12 cellular contexts compared by ENCODE assay signal in the genomic region with DNA sequence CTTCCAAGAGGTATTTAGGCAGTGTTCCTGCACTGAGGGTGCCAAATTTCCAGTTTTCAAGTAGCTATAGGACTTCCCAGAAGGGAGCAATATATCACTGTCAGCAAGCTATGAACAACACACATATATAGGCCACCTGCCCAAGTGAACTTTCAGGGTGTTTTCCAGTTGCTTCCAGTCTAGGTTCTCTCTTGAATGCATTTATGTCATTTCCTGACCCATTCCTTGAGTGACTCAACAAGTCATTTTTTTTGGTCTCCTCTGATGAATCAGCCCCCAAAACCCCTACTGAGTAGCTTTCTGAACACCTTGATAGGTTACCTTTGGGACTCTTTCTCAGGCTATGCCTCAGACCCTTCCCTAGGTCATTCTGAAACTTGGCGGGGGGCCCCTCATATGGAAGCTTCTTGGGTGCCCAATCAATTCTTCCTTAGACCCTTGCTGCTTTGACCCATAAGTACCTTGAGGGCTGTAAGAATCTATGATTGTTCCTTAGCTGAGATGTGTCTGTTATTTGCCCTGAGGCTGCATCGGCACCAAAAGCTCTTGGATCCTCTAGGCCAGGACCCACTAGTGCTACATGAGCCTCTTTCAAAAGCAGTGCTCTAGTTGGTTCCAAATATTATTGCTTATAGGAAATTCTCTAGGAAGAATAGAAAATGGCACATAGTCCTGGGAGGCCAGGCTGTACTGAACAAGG. TPM values are rescaled to one million over a fixed set of nuclear protein-coding genes. Genes with fewer than 3 reads are reported as not detected.
A peak's percentile ranks its signal among the peaks of the same experiment; 100 is the strongest.
DNase-seq lines count a peak whose midpoint lies in the region; ATAC-seq and TF ChIP-seq lines count a peak whose summit lies in the region.
"Had no signal": no experiment of that assay in that cellular context is flagged by ENCODE, and none has a peak within 500 bp of the region (broad histone marks: within the 10 kb centered on the region; RNA-seq: fewer than 3 reads in every experiment).

No MANE protein-coding gene starts in this region.

- no peaks in the 10 kb centered on the region for H3K27me3 ChIP-seq in CD4-positive, CD25-positive, alpha-beta regulatory T cell (ENCODE audit: control insufficient read depth, insufficient read depth, low read length)
- H3K27me3 ChIP-seq in Peyer's patch, result no peaks in the 10 kb centered on the region
- H3K27me3 ChIP-seq: tibial artery had no signal

- in situ Hi-C loops in GM13976 (cut with MboI; ENCODE audit: low sequenced_read_pairs, unreplicated experiment), result no loop called here

- H3K4me3 Mint-ChIP-seq in CD4-positive, CD25-positive, alpha-beta regulatory T cell, result no peak overlapping the region
- no peak overlapping the region for H3K4me3 Mint-ChIP-seq in T-helper 17 cell

- TF ChIP-seq CTCF in GM13976 (IDR thresholded peaks at IDR 0.05; ENCODE audit: borderline replicate concordance, control extremely low read depth, extremely low read depth, insufficient read depth, missing control alignments) (no peak), Peyer's patch (IDR thresholded peaks at IDR 0.05) (no peak)

- no peak for TF ChIP-seq POLR2A in Peyer's patch (IDR thresholded peaks at IDR 0.05)

- no peaks in the 10 kb centered on the region for H3K27me3 Mint-ChIP-seq in CD4-positive, CD25-positive, alpha-beta regulatory T cell
- H3K27me3 Mint-ChIP-seq in T-helper 17 cell, result no peaks in the 10 kb centered on the region

- no peak overlapping the region for H3K27ac ChIP-seq in CD4-positive, CD25-positive, alpha-beta regulatory T cell (ENCODE audit: insufficient read depth, low read length, poor library complexity, severe bottlenecking)
- H3K27ac ChIP-seq in Peyer's patch, result no peak overlapping the region
- H3K27ac ChIP-seq: tibial artery had no signal

- H3K9me3 ChIP-seq in CD4-positive, CD25-positive, alpha-beta regulatory T cell (ENCODE audit: control insufficient read depth in 2 of 2, low read length in 2 of 2), result no peaks in the 10 kb centered on the region
- no peaks in the 10 kb centered on the region for H3K9me3 ChIP-seq in T-helper 17 cell (ENCODE audit: control insufficient read depth, low read length, poor library complexity, severe bottlenecking)
- no peaks in the 10 kb centered on the region for H3K9me3 ChIP-seq in Peyer's patch
- H3K9me3 ChIP-seq: tibial artery had no signal

- no peaks in the 10 kb centered on the region for H3K4me1 ChIP-seq in CD4-positive, CD25-positive, alpha-beta regulatory T cell (ENCODE audit: control insufficient read depth, insufficient read depth, low read length, poor library complexity, severe bottlenecking)
- peaks cover 0 to 9% (median 0%) of the 10 kb centered on the region in 4 donors for H3K4me1 ChIP-seq in Peyer's patch

- no peaks in the 10 kb centered on the region for H3K4me1 Mint-ChIP-seq in CD4-positive, CD25-positive, alpha-beta regulatory T cell
- H3K4me1 Mint-ChIP-seq in T-helper 17 cell, result peaks cover 7% of the 10 kb centered on the region

- no peaks in the 10 kb centered on the region for H3K36me3 ChIP-seq in CD4-positive, CD25-positive, alpha-beta regulatory T cell (ENCODE audit: control insufficient read depth, insufficient read depth, low read length)
- no peaks in the 10 kb centered on the region for H3K36me3 ChIP-seq in Peyer's patch

- H3K36me3 Mint-ChIP-seq in CD4-positive, CD25-positive, alpha-beta regulatory T cell, result peaks cover 7% of the 10 kb centered on the region
- peaks cover 7% of the 10 kb centered on the region for H3K36me3 Mint-ChIP-seq in T-helper 17 cell (ENCODE audit: low read depth)

- no peak overlapping the region for H3K4me3 ChIP-seq in CD4-positive, CD25-positive, alpha-beta regulatory T cell (ENCODE audit: low read depth, low read length)
- H3K4me3 ChIP-seq in Peyer's patch, result no peak overlapping the region
- H3K4me3 ChIP-seq: tibial artery had no signal

- intact Hi-C loops in Right ventricle myocardium inferior (cut with DNase I), result no loop called here

- no peak for DNase-seq in CD4-positive, CD25-positive, alpha-beta regulatory T cell
- DNase-seq in GM13976 (ENCODE audit: low spot score) (peak; percentile 49), T-helper 17 cell (no peak), hepatic stellate cell (ENCODE audit: low spot score) (peak; percentile 4), Right ventricle myocardium inferior (ENCODE audit: missing footprints) (no peak), NCI-H1930 (lab: John Stamatoyannopoulos, UW) (no peak), Peyer's patch (no peak)
- DNase-seq: kidney glomerular epithelial cell, NCI-H1092 treated with DMSO at 0.1 percent for 48 hours, OCI-M1, tibial artery had no signal

- no peaks in the 10 kb centered on the region for H3K9me3 Mint-ChIP-seq in CD4-positive, CD25-positive, alpha-beta regulatory T cell

- H3K27ac Mint-ChIP-seq in CD4-positive, CD25-positive, alpha-beta regulatory T cell, result peak overlapping the region in 1 of 3 donors; percentile 4
- no peak overlapping the region for H3K27ac Mint-ChIP-seq in T-helper 17 cell

- peak; percentile 37 to 47 for ATAC-seq in CD4-positive, CD25-positive, alpha-beta regulatory T cell (ENCODE audit: low read depth in 2 of 2)
- ATAC-seq in T-helper 17 cell, result peak; percentile 44
- no peak for ATAC-seq in GM19397 (IDR thresholded peaks at IDR 0.05; ENCODE audit: unreplicated experiment)
- no peak for ATAC-seq in Right ventricle myocardium inferior

RNA-seq across cellular contexts. Expression of a gene that starts 12.4 kb away (rescaled TPM):
- 2.1 TPM for total RNA-seq in CD4-positive, CD25-positive, alpha-beta regulatory T cell
- polyA plus RNA-seq in CD4-positive, CD25-positive, alpha-beta regulatory T cell, result 1 to 10 TPM in 3 of 4 donors, under 1 TPM in 1; 0.42 to 2.7 (median 1.9) TPM
- total RNA-seq in T-helper 17 cell, result 1 to 10 TPM; 1.4 to 1.8 TPM
- total RNA-seq in Right ventricle myocardium inferior, result 66.5 TPM
- total RNA-seq in Peyer's patch, result 1 to 10 TPM; 2.6 to 7.6 (median 4.7) TPM

RNA-seq across cellular contexts. Expression of a gene that starts 43.9 kb away (rescaled TPM):
- total RNA-seq in CD4-positive, CD25-positive, alpha-beta regulatory T cell, result not detected
- not detected for polyA plus RNA-seq in CD4-positive, CD25-positive, alpha-beta regulatory T cell
- total RNA-seq in T-helper 17 cell (not detected), Right ventricle myocardium inferior (0.22 TPM), Peyer's patch (under 1 TPM in 1 of 4 donors, not detected in 3; 0.76 TPM)

Comparison
In these comparisons a context has a peak if more than half of its experiments do, and no peak if none do; other contexts are left out.
1. ATAC-seq: peak in CD4-positive, CD25-positive, alpha-beta regulatory T cell (2 of 2) and T-helper 17 cell (single experiment); none in GM19397 (single experiment) and Right ventricle myocardium inferior (single experiment).
2. DNase-seq: peak in GM13976 (single experiment) and hepatic stellate cell (single experiment); none in CD4-positive, CD25-positive, alpha-beta regulatory T cell (0 of 3), T-helper 17 cell (0 of 3), Right ventricle myocardium inferior (single experiment), NCI-H1930 (0 of 2) and Peyer's patch (0 of 3).